Comparison of ENCODE assay signal across 1 cellular context in the genomic region with DNA sequence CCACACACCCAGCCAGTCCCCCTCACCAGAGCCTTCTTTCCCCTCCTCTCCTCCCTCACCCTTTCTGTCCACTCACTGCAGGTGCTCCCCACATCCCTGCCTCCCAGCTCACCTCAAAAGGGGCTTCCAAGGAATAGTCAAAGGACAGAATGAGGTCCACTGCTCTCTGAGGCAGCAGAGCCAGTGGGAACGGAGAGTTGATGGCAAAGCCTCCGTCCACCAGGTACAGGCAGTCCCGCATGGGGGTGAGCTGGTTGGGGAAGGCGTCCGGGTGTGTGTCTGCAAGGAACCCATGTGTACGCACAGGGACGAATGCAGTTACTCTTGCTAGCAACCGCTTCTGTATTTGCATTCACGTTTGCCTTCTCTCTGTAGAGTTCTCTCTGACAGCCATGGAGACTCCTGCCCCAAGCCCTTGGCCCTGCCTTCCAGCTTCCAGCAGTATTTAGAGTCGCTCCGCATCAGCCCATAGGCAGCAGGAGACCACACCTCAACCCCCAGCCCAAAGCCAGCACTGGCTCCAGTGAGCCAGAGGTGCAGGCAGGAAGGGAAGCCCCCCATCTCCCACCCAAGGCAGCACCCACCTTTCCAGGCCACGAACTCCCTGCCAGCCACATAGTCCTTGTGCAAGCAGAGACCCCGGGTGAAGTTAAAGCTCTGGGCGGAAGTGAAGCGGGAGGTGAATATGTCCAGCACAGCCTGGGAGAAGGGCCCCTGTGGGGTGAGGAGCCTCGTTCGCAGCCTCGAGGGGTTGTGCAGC.
TF ChIP-seq lines count a peak whose summit lies in the region.

No MANE protein-coding gene starts in this region.

TF ChIP-seq in H1, 55 proteins besides CTCF, POLR2A, EP300 and RAD21:
- TF ChIP-seq CHD7 (IDR thresholded peaks at IDR 0.05; ENCODE audit: insufficient replicate concordance, low read length): no peak
- no peak for TF ChIP-seq SIRT6 (IDR thresholded peaks at IDR 0.05; ENCODE audit: low read length)
- TF ChIP-seq PHF8 (conservative IDR thresholded peaks at IDR 0.05; ENCODE audit: low read depth, low read length): no peak
- TF ChIP-seq CBX8 (IDR thresholded peaks at IDR 0.05; ENCODE audit: borderline replicate concordance, low read depth, low read length): no peak
- no peak for TF ChIP-seq FOSL1 (IDR thresholded peaks at IDR 0.05; ENCODE audit: insufficient read depth, low read depth, low read length)
- TF ChIP-seq YY1 (IDR thresholded peaks at IDR 0.05; ENCODE audit: low read depth, low read length): no peak
- TF ChIP-seq HDAC2 (IDR thresholded peaks at IDR 0.05; ENCODE audit: borderline replicate concordance in 1 of 2, low read depth in 2 of 2, low read length in 2 of 2): no peak
- no peak for TF ChIP-seq MAX (IDR thresholded peaks at IDR 0.05)
